8 cellular contexts compared by ENCODE assay signal in the genomic region with DNA sequence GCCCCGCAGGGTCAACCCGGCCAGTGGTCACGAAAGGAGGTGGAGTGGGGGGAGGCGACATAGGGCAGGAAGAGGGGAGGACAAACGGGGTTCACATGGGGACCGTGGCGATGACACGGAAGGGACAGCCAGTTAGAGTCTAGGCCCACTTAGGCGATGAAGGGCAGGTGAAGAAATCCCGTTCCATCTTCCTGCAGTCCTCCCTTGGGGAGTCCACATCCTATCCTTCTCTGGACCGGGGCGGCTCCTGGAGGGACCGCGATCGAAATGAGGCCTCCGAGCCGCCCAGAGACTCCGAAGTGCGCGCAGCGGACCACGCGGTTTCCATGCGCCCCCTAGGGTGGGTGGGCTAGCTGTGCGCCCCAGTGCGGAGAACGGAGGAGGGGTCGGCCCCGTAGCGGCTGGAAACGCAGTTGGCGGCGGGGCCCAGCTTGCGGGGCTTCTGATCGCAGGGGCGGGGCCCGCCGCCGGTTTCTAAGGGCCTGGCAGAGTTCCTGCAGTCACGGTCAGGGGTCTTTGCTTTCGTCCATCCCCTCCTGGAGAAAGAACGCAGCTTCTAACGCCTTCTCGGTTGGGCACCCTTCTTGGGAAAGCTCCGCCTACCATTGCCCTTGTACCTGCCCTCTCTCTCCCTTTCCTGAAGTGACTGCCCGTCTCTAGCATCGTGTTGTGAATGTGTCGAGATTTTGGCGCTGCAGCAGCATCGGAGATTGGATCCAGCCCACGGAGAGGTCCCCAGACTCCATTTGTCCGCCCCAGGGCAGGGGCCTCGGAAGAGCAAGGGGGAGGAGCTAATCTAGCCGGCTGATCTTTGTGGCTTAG. TPM values are rescaled to one million over a fixed set of nuclear protein-coding genes. Genes with fewer than 3 reads are reported as not detected.
DNase-seq lines count a peak whose midpoint lies in the region; ATAC-seq, FAIRE-seq and TF ChIP-seq lines count a peak whose summit lies in the region.

No MANE protein-coding gene starts in this region.

- POLR2A ChIA-PET in GM10248 (lab: Yijun Ruan, JAX), result no interaction called here
- POLR2A ChIA-PET in Panc1 (lab: Charles Lee), result no interaction called here

- H3K4me1 Mint-ChIP-seq in activated naive CD4-positive, alpha-beta T cell treated with anti-CD3 and anti-CD28 coated beads, Interleukin-2, amount 10 ng/mL, durations not matched to agents 7 days and 5 days, result peaks cover 17% of the 10 kb centered on the region

- TF ChIP-seq CTCF in GM10248 (IDR thresholded peaks at IDR 0.05; ENCODE audit: control extremely low read depth, extremely low read depth, low read depth, missing control alignments), result peak; percentile 51
- peak; percentile 59 for TF ChIP-seq CTCF in Panc1 (IDR thresholded peaks at IDR 0.05)
- peak in 3 of 4 experiments; percentile 23 to 60 (median 37) for TF ChIP-seq CTCF in uterus (IDR thresholded peaks at IDR 0.05)

- no peak for TF ChIP-seq POLR2A in uterus (IDR thresholded peaks at IDR 0.05)

- CTCF ChIA-PET in GM10248 (lab: Yijun Ruan, JAX) (interaction anchor here (1.1 to 1.2 kb wide), 2 partner anchors 10 to 28 kb away, joined by 3 read pairs; a partner anchor contains a TSS), Panc1 (lab: Charles Lee) (no interaction called here)
- CTCF ChIA-PET in activated naive CD4-positive, alpha-beta T cell treated with anti-CD3 and anti-CD28 coated beads, Interleukin-2, amount 10 ng/mL, durations not matched to agents 7 days and 5 days (lab: Charles Lee), result interaction anchor here (0.7 to 0.8 kb wide), 2 partner anchors 23 to 120 kb away, joined by 3 read pairs; no protein-coding TSS in a partner anchor

- H3K27me3 Mint-ChIP-seq in activated naive CD4-positive, alpha-beta T cell treated with anti-CD3 and anti-CD28 coated beads, Interleukin-2, amount 10 ng/mL, durations not matched to agents 7 days and 5 days, result peaks cover 17% of the 10 kb centered on the region

- H3K36me3 Mint-ChIP-seq in activated naive CD4-positive, alpha-beta T cell treated with anti-CD3 and anti-CD28 coated beads, Interleukin-2, amount 10 ng/mL, durations not matched to agents 7 days and 5 days, result no peaks in the 10 kb centered on the region

- H3K4me1 ChIP-seq in Panc1 (ENCODE audit: control insufficient read depth, insufficient read depth, low read length) (no peaks in the 10 kb centered on the region), uterus (no peaks in the 10 kb centered on the region)

- H3K36me3 ChIP-seq in Panc1 (ENCODE audit: control insufficient read depth, insufficient read depth, low read length), result no peaks in the 10 kb centered on the region
- no peaks in the 10 kb centered on the region for H3K36me3 ChIP-seq in uterus

- ATAC-seq in Panc1 (peak; percentile 74), left cardiac atrium (peak; percentile 78 to 85)

- no peak overlapping the region for H3K27ac Mint-ChIP-seq in activated naive CD4-positive, alpha-beta T cell treated with anti-CD3 and anti-CD28 coated beads, Interleukin-2, amount 10 ng/mL, durations not matched to agents 7 days and 5 days

- H3K9me3 ChIP-seq in Panc1 (ENCODE audit: control insufficient read depth, insufficient read depth, low read depth, low read length) (no peaks in the 10 kb centered on the region), uterus (no peaks in the 10 kb centered on the region)

- intact Hi-C loops in Panc1 (cut with micrococcal nuclease; ENCODE audit: unreplicated experiment), result no loop called here
- intact Hi-C loops in left cardiac atrium (cut with DNase I), result no loop called here
- intact Hi-C loops in posterior cingulate gyrus (cut with DNase I), result no loop called here
- intact Hi-C loops in uterus (cut with DNase I; ENCODE audit: low total_unique reads), result no loop called here

- H3K4me3 ChIP-seq in Panc1 (ENCODE audit: low read depth in 2 of 2, low read length in 2 of 2) (peak overlapping the region; percentile 44 to 47), uterus (peak overlapping the region; percentile 47 to 63)

- no peaks in the 10 kb centered on the region for H3K9me3 Mint-ChIP-seq in activated naive CD4-positive, alpha-beta T cell treated with anti-CD3 and anti-CD28 coated beads, Interleukin-2, amount 10 ng/mL, durations not matched to agents 7 days and 5 days

- H3K27ac ChIP-seq in Panc1 (ENCODE audit: low read length) (no peak overlapping the region), uterus (peak overlapping the region; percentile 18 to 76)

- DNase-seq in GM10248 (ENCODE audit: extremely low spot score), result no peak
- no peak for DNase-seq in Panc1 (ENCODE audit: low read depth, low spot score)
- DNase-seq in activated naive CD4-positive, alpha-beta T cell treated with anti-CD3 and anti-CD28 coated beads, Interleukin-2, amount 10 ng/mL, durations not matched to agents 7 days and 5 days, result peak; percentile 57
- peak; percentile 42 for DNase-seq in left cardiac atrium
- peak in 9 of 10 donors; percentile 38 to 93 (median 51) for DNase-seq in posterior cingulate gyrus
- peak; percentile 35 to 54 for DNase-seq in uterus
- no peak for DNase-seq in RCC 7860 (ENCODE audit: low spot score)
- no peak for DNase-seq in NAMALWA (ENCODE audit: low spot score)

- H3K27me3 ChIP-seq in Panc1 (ENCODE audit: control insufficient read depth, insufficient read depth, low read length) (no peaks in the 10 kb centered on the region), uterus (no peaks in the 10 kb centered on the region)

- H3K4me3 Mint-ChIP-seq in activated naive CD4-positive, alpha-beta T cell treated with anti-CD3 and anti-CD28 coated beads, Interleukin-2, amount 10 ng/mL, durations not matched to agents 7 days and 5 days, result peak overlapping the region; percentile 67

- no peak for FAIRE-seq in RCC 7860 (lab: Jason Lieb, UNC)

- no TSS peak for BruUV-seq in Panc1 (replicated peaks; lab: Mats Ljungman, UMichigan)

- in situ Hi-C loops in Panc1 (cut with HindIII; ENCODE audit: low pct_unique_long_range_greater_than_20kb, low sequenced_read_pairs), result no loop called here

RNA-seq across cellular contexts. Expression of a gene that starts 17.9 kb away (rescaled TPM):
- 0.31 TPM for total RNA-seq in Panc1 (2021; ENCODE audit: unreplicated experiment)
- 0.64 TPM for polyA plus RNA-seq in Panc1 (2012; ENCODE audit: insufficient read length)
- total RNA-seq in left cardiac atrium, result under 1 TPM; 0.18 to 0.50 TPM
- 1 to 10 TPM in 1 of 4 donors, under 1 TPM in 3; 0.29 to 2.2 (median 0.66) TPM for total RNA-seq in uterus

RNA-seq across cellular contexts. Expression of a gene that starts 21.7 kb away (rescaled TPM):
- 54.9 TPM for total RNA-seq in Panc1 (2021; ENCODE audit: unreplicated experiment)
- 48.4 TPM for polyA plus RNA-seq in Panc1 (2012; ENCODE audit: insufficient read length)
- total RNA-seq in left cardiac atrium, result 10 to 100 TPM; 31.5 to 45.1 TPM
- total RNA-seq in uterus, result 100 to 1,000 TPM in 2 of 4 donors, 10 to 100 TPM in 2; 37.1 to 142 (median 99.9) TPM

RNA-seq across cellular contexts. Expression of a gene that starts 28.3 kb away (rescaled TPM):
- total RNA-seq in Panc1 (2021; ENCODE audit: unreplicated experiment) (4.6 TPM), left cardiac atrium (1 to 10 TPM; 5.4 to 5.6 TPM), uterus (10 to 100 TPM in 1 of 4 donors, 1 to 10 TPM in 3; 1.3 to 22.6 (median 5.1) TPM)
- polyA plus RNA-seq in Panc1 (2012; ENCODE audit: insufficient read length), result 3.5 TPM

RNA-seq across cellular contexts. Expression of a gene that starts 36.6 kb away (rescaled TPM):
- 14.8 TPM for total RNA-seq in Panc1 (2021; ENCODE audit: unreplicated experiment)
- polyA plus RNA-seq in Panc1 (2012; ENCODE audit: insufficient read length), result 9.6 TPM
- 1 to 10 TPM; 9.4 to 9.7 TPM for total RNA-seq in left cardiac atrium
- 10 to 100 TPM in 3 of 4 donors, 1 to 10 TPM in 1; 6.8 to 26.9 (median 22.8) TPM for total RNA-seq in uterus

Comparison
In these comparisons a context has a peak if more than half of its experiments do, and no peak if none do; other contexts are left out.
1. DNase-seq: peak in activated naive CD4-positive, alpha-beta T cell treated with anti-CD3 and anti-CD28 coated beads, Interleukin-2, amount 10 ng/mL, durations not matched to agents 7 days and 5 days (single experiment), left cardiac atrium (single experiment), posterior cingulate gyrus (9 of 10) and uterus (2 of 2); none in GM10248 (single experiment), Panc1 (single experiment), RCC 7860 (single experiment) and NAMALWA (single experiment).
2. Peak in every context shown above with its lines, with median percentiles within 50 percentile points of each other: CTCF ChIP-seq.